In the genomic region with DNA sequence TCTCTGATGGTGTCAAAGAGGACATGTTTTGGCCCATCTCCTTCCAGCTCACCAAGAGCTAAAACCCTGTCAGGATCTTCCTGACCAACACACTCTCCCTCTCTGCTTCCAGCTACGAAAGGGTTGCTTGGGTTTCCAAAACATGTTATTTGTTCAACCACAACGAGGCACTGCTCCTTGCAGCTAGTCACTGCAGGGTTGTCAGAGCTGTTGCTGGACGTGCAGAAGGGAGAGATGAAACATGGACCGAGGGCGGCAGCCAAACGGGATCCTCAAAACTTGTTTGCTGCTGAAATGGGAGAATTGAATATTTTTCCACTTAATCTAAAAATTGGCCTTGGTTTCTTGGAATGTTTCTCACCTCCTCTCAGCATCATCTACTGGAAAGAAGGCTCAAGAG, we compare ENCODE assay signal across 18 cellular contexts.
"Had no signal": no experiment of that assay in that cellular context is flagged by ENCODE, and none has a peak within 500 bp of the region (broad histone marks: within the 10 kb centered on the region; RNA-seq: fewer than 3 reads in every experiment).

No MANE protein-coding gene starts in this region.

- H3K9me3 ChIP-seq: body of pancreas, heart right ventricle, left ventricle myocardium inferior, right lobe of liver, SK-N-SH, spleen had no signal

- H3K27me3 ChIP-seq: body of pancreas, right lobe of liver, spleen had no signal

- DNase-seq: activated CD4-positive, alpha-beta T cell treated with anti-CD3 and anti-CD28 coated beads, Interleukin-2, amount 50 U/mL, for 48 hours; activated CD8-positive, alpha-beta memory T cell treated with anti-CD3 and anti-CD28 coated beads, Interleukin-2, amount 10 ng/mL, durations not matched to agents 7 days and 5 days; activated effector memory CD4-positive, alpha-beta T cell treated with Interleukin-2 at 50 U/mL for 16 hours; activated T-cell treated with anti-CD3 and anti-CD28 coated beads, Interleukin-2, amount 50 U/mL, for 24 hours; body of pancreas; foreskin melanocyte; heart right ventricle; islet precursor cell; left ventricle myocardium inferior; mesendoderm; right lobe of liver; SK-N-SH; spleen; stimulated activated CD4-positive, alpha-beta T cell treated with anti-CD3 and anti-CD28 coated beads, Interleukin-1b, Interleukin-23, amount 100 ng/mL, for 48 hours had no signal

- H3K4me1 Mint-ChIP-seq: activated CD8-positive, alpha-beta memory T cell treated with anti-CD3 and anti-CD28 coated beads, Interleukin-2, amount 10 ng/mL, durations not matched to agents 7 days and 5 days had no signal

- H3K4me2 ChIP-seq: SK-N-SH had no signal

- H3K4me3 Mint-ChIP-seq: activated CD8-positive, alpha-beta memory T cell treated with anti-CD3 and anti-CD28 coated beads, Interleukin-2, amount 10 ng/mL, durations not matched to agents 7 days and 5 days; activated naive CD4-positive, alpha-beta T cell treated with anti-CD3 and anti-CD28 coated beads, Interleukin-2, amount 50 U/mL, for 24 hours; activated T-cell treated with anti-CD3 and anti-CD28 coated beads, Interleukin-2, amount 50 U/mL, for 24 hours; neural crest cell; stimulated activated memory B cell treated with anti-CD40 and anti-IgM and Interleukin-4, amounts not matched to agents 10 μg/mL and 1 μg/mL and 100 μg/mL, for 72 hours; type B pancreatic cell had no signal

- H3K27me3 Mint-ChIP-seq: activated CD8-positive, alpha-beta memory T cell treated with anti-CD3 and anti-CD28 coated beads, Interleukin-2, amount 10 ng/mL, durations not matched to agents 7 days and 5 days; activated naive CD4-positive, alpha-beta T cell treated with anti-CD3 and anti-CD28 coated beads, Interleukin-2, amount 50 U/mL, for 24 hours; activated T-cell treated with anti-CD3 and anti-CD28 coated beads, Interleukin-2, amount 50 U/mL, for 24 hours; stimulated activated memory B cell treated with anti-CD40 and anti-IgM and Interleukin-4, amounts not matched to agents 10 μg/mL and 1 μg/mL and 100 μg/mL, for 72 hours; type B pancreatic cell had no signal

- H3K9me3 Mint-ChIP-seq: activated naive CD4-positive, alpha-beta T cell treated with anti-CD3 and anti-CD28 coated beads, Interleukin-2, amount 50 U/mL, for 24 hours; activated T-cell treated with anti-CD3 and anti-CD28 coated beads, Interleukin-2, amount 50 U/mL, for 24 hours; neural crest cell; stimulated activated memory B cell treated with anti-CD40 and anti-IgM and Interleukin-4, amounts not matched to agents 10 μg/mL and 1 μg/mL and 100 μg/mL, for 72 hours; type B pancreatic cell had no signal

- H3K36me3 Mint-ChIP-seq: activated CD8-positive, alpha-beta memory T cell treated with anti-CD3 and anti-CD28 coated beads, Interleukin-2, amount 10 ng/mL, durations not matched to agents 7 days and 5 days; activated naive CD4-positive, alpha-beta T cell treated with anti-CD3 and anti-CD28 coated beads, Interleukin-2, amount 50 U/mL, for 24 hours; stimulated activated memory B cell treated with anti-CD40 and anti-IgM and Interleukin-4, amounts not matched to agents 10 μg/mL and 1 μg/mL and 100 μg/mL, for 72 hours; type B pancreatic cell had no signal

- H3K9ac ChIP-seq: SK-N-SH had no signal

- H3K27ac Mint-ChIP-seq: activated CD8-positive, alpha-beta memory T cell treated with anti-CD3 and anti-CD28 coated beads, Interleukin-2, amount 10 ng/mL, durations not matched to agents 7 days and 5 days; activated naive CD4-positive, alpha-beta T cell treated with anti-CD3 and anti-CD28 coated beads, Interleukin-2, amount 50 U/mL, for 24 hours; activated T-cell treated with anti-CD3 and anti-CD28 coated beads, Interleukin-2, amount 50 U/mL, for 24 hours; stimulated activated memory B cell treated with anti-CD40 and anti-IgM and Interleukin-4, amounts not matched to agents 10 μg/mL and 1 μg/mL and 100 μg/mL, for 72 hours; type B pancreatic cell had no signal

- H3K4me1 ChIP-seq: left ventricle myocardium inferior had no signal

- H3K4me3 ChIP-seq: body of pancreas, heart right ventricle, left ventricle myocardium inferior, right lobe of liver, spleen had no signal

- H3K36me3 ChIP-seq: heart right ventricle, left ventricle myocardium inferior, right lobe of liver, spleen had no signal

- H3K27ac ChIP-seq: body of pancreas, heart right ventricle, left ventricle myocardium inferior, spleen had no signal
